1 cellular context compared by ENCODE assay signal in genomic region chr2:74441111-74441689, GRCh38.
TF ChIP-seq lines count a peak whose summit lies in the region.

No MANE protein-coding gene starts in this region.

TF ChIP-seq in GM12878, 131 proteins besides CTCF, POLR2A, EP300 and RAD21:
- TF ChIP-seq BHLHE40 (IDR thresholded peaks at IDR 0.05; ENCODE audit: borderline replicate concordance in 1 of 2, low read depth in 2 of 2, low read length in 1 of 2) (peak in 1 of 2 experiments; percentile 41; a peak in 1 of 4 replicates), PKNOX1 (IDR thresholded peaks at IDR 0.05) (no peak), ZBED1 (IDR thresholded peaks at IDR 0.05; ENCODE audit: borderline replicate concordance) (no peak), SPI1 (IDR thresholded peaks at IDR 0.05; ENCODE audit: borderline replicate concordance, insufficient read depth, low read depth, low read length) (0 out of 2 replicates have a peak, but pooled peaks have one; percentile 2)
- TF ChIP-seq, protein P1, sequence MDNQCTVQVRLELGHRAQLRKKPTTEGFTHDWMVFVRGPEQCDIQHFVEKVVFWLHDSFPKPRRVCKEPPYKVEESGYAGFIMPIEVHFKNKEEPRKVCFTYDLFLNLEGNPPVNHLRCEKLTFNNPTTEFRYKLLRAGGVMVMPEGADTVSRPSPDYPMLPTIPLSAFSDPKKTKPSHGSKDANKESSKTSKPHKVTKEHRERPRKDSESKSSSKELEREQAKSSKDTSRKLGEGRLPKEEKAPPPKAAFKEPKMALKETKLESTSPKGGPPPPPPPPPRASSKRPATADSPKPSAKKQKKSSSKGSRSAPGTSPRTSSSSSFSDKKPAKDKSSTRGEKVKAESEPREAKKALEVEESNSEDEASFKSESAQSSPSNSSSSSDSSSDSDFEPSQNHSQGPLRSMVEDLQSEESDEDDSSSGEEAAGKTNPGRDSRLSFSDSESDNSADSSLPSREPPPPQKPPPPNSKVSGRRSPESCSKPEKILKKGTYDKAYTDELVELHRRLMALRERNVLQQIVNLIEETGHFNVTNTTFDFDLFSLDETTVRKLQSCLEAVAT (IDR thresholded peaks at IDR 0.05), result peak; percentile 91; the same call in 1 of the 2 replicates
